In the genomic region with DNA sequence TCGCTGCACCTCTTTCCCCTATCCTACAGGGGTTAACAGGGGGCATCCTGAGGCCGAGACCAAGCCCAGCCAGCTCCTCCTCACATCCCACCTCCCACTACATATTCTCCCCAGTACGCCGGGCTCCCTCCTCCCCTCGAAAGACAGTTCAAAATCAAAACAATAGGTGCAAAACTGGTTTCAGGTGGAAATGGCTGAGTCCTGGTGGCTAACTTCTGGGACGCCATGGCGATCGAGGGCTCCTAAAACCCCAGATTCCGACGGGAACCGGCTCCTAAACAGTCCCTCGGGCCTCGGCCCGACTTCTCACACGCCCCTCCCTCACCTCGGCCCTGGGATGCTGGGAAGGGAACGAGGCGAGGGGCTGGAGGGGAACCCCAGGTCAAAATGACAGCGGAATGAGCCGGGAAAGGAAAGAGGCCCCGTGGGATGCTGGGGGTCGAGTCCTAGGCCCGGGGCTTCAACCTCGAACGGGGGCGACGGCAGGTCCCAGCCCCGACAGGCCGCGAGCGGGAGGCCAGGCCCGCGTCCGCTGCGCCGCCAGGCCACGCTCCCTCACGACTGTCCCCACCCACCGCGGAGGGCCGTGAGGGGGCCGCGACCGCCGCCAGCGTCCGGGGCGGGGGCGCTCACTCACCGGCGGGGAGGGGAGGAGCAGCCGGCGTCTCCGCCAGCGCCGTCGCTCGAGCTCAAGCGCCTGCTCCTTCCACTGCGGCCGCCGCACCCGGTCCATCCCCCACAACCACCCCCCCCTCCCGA, we compare ENCODE assay signal across 8 cellular contexts. TPM values are rescaled to one million over a fixed set of nuclear protein-coding genes. Genes with fewer than 3 reads are reported as not detected.
DNase-seq lines count a peak whose midpoint lies in the region; ATAC-seq and TF ChIP-seq lines count a peak whose summit lies in the region.

No MANE protein-coding gene starts in this region.

- H3K27ac ChIP-seq in ACC112 (ENCODE audit: low read depth, low read length) (peak overlapping the region; percentile 50; the same call in 1 of the 2 replicates), esophagus muscularis mucosa (replicated peaks in 1 of 4) (peak overlapping the region; percentile 91 to 94 (median 92)), stomach smooth muscle (ENCODE audit: low read length) (peak overlapping the region; percentile 77)

- peak overlapping the region; percentile 91 for H3K4me3 ChIP-seq in ACC112 (ENCODE audit: low read depth, low read length)
- peak overlapping the region; percentile 62 to 95 (median 88) for H3K4me3 ChIP-seq in esophagus muscularis mucosa
- H3K4me3 ChIP-seq in stomach smooth muscle (ENCODE audit: low read length in 2 of 2), result peak overlapping the region; percentile 93 to 99

- H3K27ac Mint-ChIP-seq in natural killer cell treated with Interleukin-12 subunit alpha and Interleukin-12 subunit beta and Interleukin-15 and Interleukin-18, amount 100 ng/mL, for 72 hours, result peak overlapping the region; percentile 79 to 87

- peaks cover 27 to 40% of the 10 kb centered on the region in 2 donors for H3K4me1 Mint-ChIP-seq in natural killer cell treated with Interleukin-12 subunit alpha and Interleukin-12 subunit beta and Interleukin-15 and Interleukin-18, amount 100 ng/mL, for 72 hours (ENCODE audit: low read depth in 2 of 2)

- H3K4me3 Mint-ChIP-seq in natural killer cell treated with Interleukin-12 subunit alpha and Interleukin-12 subunit beta and Interleukin-15 and Interleukin-18, amount 100 ng/mL, for 72 hours, result peak overlapping the region; percentile 85

- H3K9ac ChIP-seq in stomach smooth muscle (ENCODE audit: low read length in 2 of 2), result peak overlapping the region; percentile 98 to 99

- intact Hi-C loops in esophagus muscularis mucosa (cut with DNase I), result loop anchor here (5.0 kb wide), 1 partner anchor 56 kb away; no protein-coding TSS in a partner anchor

- H3K36me3 Mint-ChIP-seq in natural killer cell treated with Interleukin-12 subunit alpha and Interleukin-12 subunit beta and Interleukin-15 and Interleukin-18, amount 100 ng/mL, for 72 hours, result no peaks in the 10 kb centered on the region

- H3K9me3 Mint-ChIP-seq in natural killer cell treated with Interleukin-12 subunit alpha and Interleukin-12 subunit beta and Interleukin-15 and Interleukin-18, amount 100 ng/mL, for 72 hours, result no peaks in the 10 kb centered on the region

- peaks cover 0 to 3% of the 10 kb centered on the region in 2 donors for H3K27me3 Mint-ChIP-seq in natural killer cell treated with Interleukin-12 subunit alpha and Interleukin-12 subunit beta and Interleukin-15 and Interleukin-18, amount 100 ng/mL, for 72 hours

- TF ChIP-seq POLR2A in esophagus muscularis mucosa (IDR thresholded peaks at IDR 0.05; ENCODE audit: low read depth), result no peak

- peaks cover 48% of the 10 kb centered on the region for H3K79me2 ChIP-seq in ACC112 (ENCODE audit: control insufficient read depth, insufficient read depth, low read length, unreplicated experiment)

- WGBS in esophagus muscularis mucosa, result 0% methylated on average over 12 of the region's 64 CpGs

- TF ChIP-seq EP300 in esophagus muscularis mucosa (IDR thresholded peaks at IDR 0.05), result no peak

- peak; percentile 75 for DNase-seq in NCI-H526 treated with DMSO at 0.1 percent for 48 hours (lab: John Stamatoyannopoulos, UW)
- DNase-seq in activated T-cell treated with anti-CD3 and anti-CD28 coated beads for 48 hours (ENCODE audit: low read depth), result peak; percentile 68
- DNase-seq in esophagus muscularis mucosa (ENCODE audit: extremely low spot score), result peak; percentile 92
- peak; percentile 88 for DNase-seq in natural killer cell treated with Interleukin-12 subunit alpha and Interleukin-12 subunit beta and Interleukin-15 and Interleukin-18, amount 100 ng/mL, for 72 hours (ENCODE audit: low spot score)

- peak overlapping the region; percentile 31 for H2AFZ ChIP-seq in ACC112 (ENCODE audit: low read length, unreplicated experiment)

- no peak for TF ChIP-seq CTCF in esophagus muscularis mucosa (IDR thresholded peaks at IDR 0.05)

- H3K36me3 ChIP-seq in ACC112 (ENCODE audit: insufficient read depth, low read length) (peaks cover 5% of the 10 kb centered on the region), esophagus muscularis mucosa (no peaks in the 10 kb centered on the region), stomach smooth muscle (ENCODE audit: control insufficient read depth in 2 of 2, insufficient read depth in 2 of 2, low read length in 2 of 2) (no peaks in the 10 kb centered on the region)

- H3K4me1 ChIP-seq in ACC112 (ENCODE audit: control insufficient read depth, insufficient read depth, low read length, unreplicated experiment) (peaks cover 37% of the 10 kb centered on the region), esophagus muscularis mucosa (peaks cover 40 to 57% (median 52%) of the 10 kb centered on the region in 4 donors), stomach smooth muscle (ENCODE audit: control insufficient read depth, insufficient read depth, low read length) (peaks cover 13% of the 10 kb centered on the region)

- H3K27me3 ChIP-seq in ACC112 (ENCODE audit: insufficient read depth, low read length) (no peaks in the 10 kb centered on the region), esophagus muscularis mucosa (no peaks in the 10 kb centered on the region), stomach smooth muscle (ENCODE audit: control insufficient read depth in 1 of 2, insufficient read depth in 2 of 2, low read length in 2 of 2) (no peaks in the 10 kb centered on the region)

- H3K9me3 ChIP-seq in esophagus muscularis mucosa (no peaks in the 10 kb centered on the region), stomach smooth muscle (ENCODE audit: control insufficient read depth in 2 of 2, low read length in 2 of 2) (no peaks in the 10 kb centered on the region)

- ATAC-seq in GM18499 (IDR thresholded peaks at IDR 0.05; ENCODE audit: insufficient read depth, unreplicated experiment) (peak; percentile 28), HG02884 (IDR thresholded peaks at IDR 0.05; ENCODE audit: unreplicated experiment) (peak; percentile 57)
- peak; percentile 90 to 92 for ATAC-seq in natural killer cell treated with Interleukin-12 subunit alpha and Interleukin-12 subunit beta and Interleukin-15 and Interleukin-18, amount 100 ng/mL, for 72 hours

RNA-seq across cellular contexts. Expression of a gene that starts 0.5 kb away (rescaled TPM):
- total RNA-seq in esophagus muscularis mucosa, result 10 to 100 TPM; 24.5 to 36.2 (median 28.9) TPM
- total RNA-seq in natural killer cell treated with Interleukin-12 subunit alpha and Interleukin-12 subunit beta and Interleukin-15 and Interleukin-18, amount 100 ng/mL, for 72 hours, result 10 to 100 TPM; 21.5 to 34.5 TPM

Comparison
In these comparisons a context has a peak if more than half of its experiments do, and no peak if none do; other contexts are left out.
1. Peak in every context shown above with its lines: DNase-seq, ATAC-seq, H3K4me3 ChIP-seq and H3K27ac ChIP-seq.
2. ATAC-seq: peak in every context shown above with its lines; median percentile 91 in natural killer cell treated with Interleukin-12 subunit alpha and Interleukin-12 subunit beta and Interleukin-15 and Interleukin-18, amount 100 ng/mL, for 72 hours; 57 in HG02884; 28 in GM18499.